Comparison of ENCODE assay signal across 8 cellular contexts in the genomic region with DNA sequence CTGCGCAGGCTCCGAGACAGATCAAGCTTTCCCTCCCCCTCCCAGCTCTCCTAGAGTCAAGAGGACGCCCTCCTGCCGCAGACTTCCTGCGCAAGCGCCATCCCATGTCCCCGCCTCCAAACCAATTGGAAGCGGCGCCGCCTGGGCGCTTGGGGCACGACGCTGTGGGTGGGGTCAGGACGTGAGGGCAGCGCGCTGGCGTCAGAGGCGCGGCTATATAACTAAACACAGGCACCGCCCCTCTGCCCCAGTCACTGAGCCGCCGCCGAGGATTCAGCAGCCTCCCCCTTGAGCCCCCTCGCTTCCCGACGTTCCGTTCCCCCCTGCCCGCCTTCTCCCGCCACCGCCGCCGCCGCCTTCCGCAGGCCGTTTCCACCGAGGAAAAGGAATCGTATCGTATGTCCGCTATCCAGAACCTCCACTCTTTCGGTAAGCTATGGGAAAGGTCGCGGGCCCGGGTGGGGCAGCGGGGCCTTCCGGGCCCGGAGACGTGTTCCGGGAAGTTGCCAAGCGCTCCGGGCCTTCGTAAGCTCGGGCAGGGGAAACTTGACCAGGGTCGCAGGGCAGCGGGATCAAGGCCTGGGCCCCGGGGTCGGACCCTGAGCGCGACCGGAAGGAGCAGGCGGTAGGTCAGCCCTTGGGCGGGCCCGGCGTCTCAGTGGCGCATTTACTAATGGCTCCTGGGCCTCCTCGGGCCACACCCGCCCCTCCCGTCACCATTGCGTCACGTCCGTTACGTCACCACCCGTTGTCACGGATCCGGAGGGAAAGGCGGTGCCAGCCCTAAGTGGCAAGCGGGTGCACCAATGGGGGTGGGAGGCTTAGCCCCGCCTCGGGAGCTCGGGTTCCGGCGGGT. TPM values are rescaled to one million over a fixed set of nuclear protein-coding genes. Genes with fewer than 3 reads are reported as not detected.
DNase-seq lines count a peak whose midpoint lies in the region; ATAC-seq and TF ChIP-seq lines count a peak whose summit lies in the region.

A gene (plus strand): TSS at position 245 of the 856 bp plus-strand sequence. CDS start 154 bp downstream, at position 399.

- H3K36me3 ChIP-seq in CD8-positive, alpha-beta memory T cell (ENCODE audit: insufficient read depth, low read length): peaks cover 45% of the 10 kb centered on the region
- peaks cover 30 to 33% of the 10 kb centered on the region in 2 donors for H3K36me3 ChIP-seq in lung (ENCODE audit: control insufficient read depth in 2 of 2, insufficient read depth in 2 of 2, low read length in 2 of 2)

- no peaks in the 10 kb centered on the region for H3K9me3 ChIP-seq in CD8-positive, alpha-beta memory T cell (ENCODE audit: low read length)
- H3K9me3 ChIP-seq in lung (ENCODE audit: control insufficient read depth in 2 of 2, insufficient read depth in 1 of 2, low read length in 1 of 2): no peaks in the 10 kb centered on the region

- POLR2A ChIA-PET in CD8-positive, alpha-beta memory T cell (lab: Charles Lee): interaction anchor here (0.5 to 5.5 kb wide), 26 partner anchors 10 to 1672 kb away, joined by 3 to 178 read pairs (median 4); a partner anchor contains a TSS

- peak within 1 kb of the TSS; percentile 100 for H3K27ac ChIP-seq in CD8-positive, alpha-beta memory T cell (ENCODE audit: low read depth, low read length)
- peak within 1 kb of the TSS; percentile 93 to 99 for H3K27ac ChIP-seq in lung (ENCODE audit: low read depth in 1 of 2, low read length in 1 of 2)

- peaks cover 18 to 55% (median 20%) of the 10 kb centered on the region in 3 donors for H3K36me3 Mint-ChIP-seq in CD8-positive, alpha-beta memory T cell

- peaks cover 31% of the 10 kb centered on the region for H3K4me1 ChIP-seq in CD8-positive, alpha-beta memory T cell (ENCODE audit: insufficient read depth, low read length)
- peaks cover 5 to 10% of the 10 kb centered on the region in 2 donors for H3K4me1 ChIP-seq in lung (ENCODE audit: control insufficient read depth in 2 of 2, insufficient read depth in 2 of 2, low read length in 2 of 2)

- CTCF ChIA-PET in CD8-positive, alpha-beta memory T cell (lab: Charles Lee): interaction anchor here (0.6 to 8.7 kb wide), 7 partner anchors 10 to 123 kb away, joined by 3 to 129 read pairs (median 5); a partner anchor contains a TSS

- no peaks in the 10 kb centered on the region for H3K9me3 Mint-ChIP-seq in CD8-positive, alpha-beta memory T cell

- H3K4me1 Mint-ChIP-seq in CD8-positive, alpha-beta memory T cell: peaks cover 34 to 47% (median 39%) of the 10 kb centered on the region in 3 donors

- peak within 1 kb of the TSS; percentile 99 to 100 (median 99) for H3K27ac Mint-ChIP-seq in CD8-positive, alpha-beta memory T cell

- H3K27me3 Mint-ChIP-seq in CD8-positive, alpha-beta memory T cell: peaks cover 0 to 15% of the 10 kb centered on the region in 2 donors

- WGBS in lung, 2 donors: 0% methylated on average over 81 of the region's 81 CpGs

- ATAC-seq in GM19468 (IDR thresholded peaks at IDR 0.05; ENCODE audit: extremely low read depth, unreplicated experiment): peak; percentile 68
- ATAC-seq in lung (ENCODE audit: insufficient read depth, low FRiP score): peak; percentile 86

- peak; percentile 99 to 100 (median 99) for DNase-seq in CD8-positive, alpha-beta memory T cell
- DNase-seq in HS-5 (ENCODE audit: low read depth) (peak; percentile 95), lung (ENCODE audit: low spot score) (peak; percentile 100)
- DNase-seq in NK-92 treated with Interleukin-12 subunit alpha and Interleukin-12 subunit beta, amount 100 ng/mL, for 24 hours (lab: John Stamatoyannopoulos, UW): peak; percentile 99
- peak; percentile 100 for DNase-seq in activated CD8-positive, alpha-beta memory T cell treated with anti-CD3 and anti-CD28 coated beads for 24 hours
- peak; percentile 100 for DNase-seq in effector CD4-positive, alpha-beta T cell
- peak; percentile 99 to 100 (median 100) for DNase-seq in stimulated activated CD4-positive, alpha-beta T cell treated with anti-CD3 and anti-CD28 coated beads, TNF-alpha, amount 100 ng/mL, for 4 hours (ENCODE audit: low read depth in 3 of 3)

- no peaks in the 10 kb centered on the region for H3K27me3 ChIP-seq in CD8-positive, alpha-beta memory T cell (ENCODE audit: insufficient read depth, low read length, poor library complexity, severe bottlenecking)
- H3K27me3 ChIP-seq in lung (ENCODE audit: control insufficient read depth, insufficient read depth): no peaks in the 10 kb centered on the region

- TF ChIP-seq CTCF in lung (IDR thresholded peaks at IDR 0.05; ENCODE audit: control extremely low read depth, extremely low read depth): no peak

- H3K4me3 Mint-ChIP-seq in CD8-positive, alpha-beta memory T cell: peak within 1 kb of the TSS; percentile 96 to 100 (median 98)

- peak within 1 kb of the TSS; percentile 94 for H3K4me3 ChIP-seq in CD8-positive, alpha-beta memory T cell (ENCODE audit: low read length)
- H3K4me3 ChIP-seq in lung: peak within 1 kb of the TSS; percentile 85

RNA-seq across cellular contexts. Expression of the gene that starts here (rescaled TPM):
- 1,000 to 10,000 TPM; 1,446 to 1,504 TPM for total RNA-seq in CD8-positive, alpha-beta memory T cell
- 1,526 TPM for polyA plus RNA-seq in CD8-positive, alpha-beta memory T cell
- total RNA-seq in lung: 100 to 1,000 TPM; 381 to 872 TPM
- 100 to 1,000 TPM; 485 to 867 TPM for polyA plus RNA-seq in lung

Comparison
In these comparisons a context has a peak if more than half of its experiments do, and no peak if none do; other contexts are left out.
1. Peak in every context shown above with its lines: DNase-seq, ATAC-seq, H3K4me3 ChIP-seq and H3K27ac ChIP-seq.